Comparison of ENCODE assay signal across 9 cellular contexts in the genomic region with DNA sequence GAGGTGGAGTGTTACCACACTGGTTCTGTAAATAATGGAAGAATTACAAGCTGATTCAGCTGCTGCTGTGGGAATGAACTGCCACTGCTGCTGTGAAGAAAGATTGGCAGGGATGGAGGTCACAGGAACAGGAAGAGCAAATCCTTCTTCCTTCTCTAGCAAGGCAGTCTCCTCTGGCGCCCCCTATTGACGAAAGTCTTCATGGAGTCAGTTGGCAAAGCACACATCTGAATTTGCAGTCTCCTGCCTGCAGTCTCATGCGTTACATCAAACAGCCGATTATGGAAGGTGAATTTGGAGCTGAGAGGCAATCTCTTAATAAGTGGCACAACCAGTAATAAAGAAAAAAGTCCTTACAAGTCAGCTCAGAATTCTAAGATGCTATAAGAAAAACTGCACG.
DNase-seq lines count a peak whose midpoint lies in the region; ATAC-seq and TF ChIP-seq lines count a peak whose summit lies in the region.
"Had no signal": no experiment of that assay in that cellular context is flagged by ENCODE, and none has a peak within 500 bp of the region (broad histone marks: within the 10 kb centered on the region; RNA-seq: fewer than 3 reads in every experiment).

No MANE protein-coding gene starts in this region.

- H3K27me3 ChIP-seq in right cardiac atrium (ENCODE audit: control insufficient read depth, insufficient read depth): no peaks in the 10 kb centered on the region

- ATAC-seq in WTC11 (peak; percentile 76), right cardiac atrium (peak in 1 of 2 donors; percentile 29), HG03565 (IDR thresholded peaks at IDR 0.05; ENCODE audit: unreplicated experiment) (no peak), GM19452 (IDR thresholded peaks at IDR 0.05; ENCODE audit: unreplicated experiment) (no peak)

- intact Hi-C loops in right cardiac atrium (cut with DNase I): loop anchor here in 1 of 4 donors (10.0 kb wide), 1 partner anchor 345 kb away; no protein-coding TSS in a partner anchor

- H3K27ac ChIP-seq in right cardiac atrium (ENCODE audit: low read length): no peak overlapping the region

- H3K4me3 ChIP-seq in Jurkat, Clone E6-1 (ENCODE audit: low read length): no peak overlapping the region
- H3K4me3 ChIP-seq in right cardiac atrium (ENCODE audit: low read length): no peak overlapping the region

- no peak overlapping the region for H3K4me3 Mint-ChIP-seq in WTC11
- H3K4me3 Mint-ChIP-seq: IgD-negative memory B cell had no signal

- peaks cover 45% of the 10 kb centered on the region for H3K9me3 Mint-ChIP-seq in WTC11

- peak; percentile 80 for TF ChIP-seq CTCF in WTC11 (IDR thresholded peaks at IDR 0.05)

- CTCF ChIA-PET in WTC11 (lab: Charles Lee): interaction anchor here (0.5 to 3.7 kb wide), 11 partner anchors 11 to 365 kb away, joined by 3 to 23 read pairs (median 3); partner anchors contain the start of gene TMTC1

- H3K27me3 Mint-ChIP-seq in WTC11 (ENCODE audit: low read depth): peaks cover 2% of the 10 kb centered on the region; the same call in 1 of the 2 replicates
- H3K27me3 Mint-ChIP-seq: IgD-negative memory B cell had no signal

- peaks cover 11% of the 10 kb centered on the region for H3K4me1 Mint-ChIP-seq in WTC11
- H3K4me1 Mint-ChIP-seq: IgD-negative memory B cell had no signal

- no peak overlapping the region for H3K27ac Mint-ChIP-seq in WTC11
- H3K27ac Mint-ChIP-seq: IgD-negative memory B cell had no signal

- peak; percentile 91 for DNase-seq in DMS53 treated with DMSO at 0.1 percent for 48 hours (lab: John Stamatoyannopoulos, UW; ENCODE audit: unreplicated experiment)
- DNase-seq in Jurkat, Clone E6-1 (ENCODE audit: low read depth, low spot score): peak; percentile 38
- peak; percentile 86 for DNase-seq in WTC11 (ENCODE audit: low spot score)
- DNase-seq in right cardiac atrium: peak; percentile 57 to 59 (median 59)
- DNase-seq in stimulated activated CD8-positive, alpha-beta memory T cell treated with anti-CD3 and anti-CD28 coated beads, Interleukin-4, amount 100 ng/mL, for 48 hours: peak; percentile 58
- DNase-seq in NCI-H187 treated with DMSO at 0.1 percent for 48 hours (lab: John Stamatoyannopoulos, UW): no peak

- no peaks in the 10 kb centered on the region for H3K9me3 ChIP-seq in right cardiac atrium (ENCODE audit: control insufficient read depth, low read length)

- POLR2A ChIA-PET in WTC11 (lab: Charles Lee): no interaction called here

- H3K36me3 Mint-ChIP-seq in WTC11: peaks cover 36% of the 10 kb centered on the region

- H3K4me1 ChIP-seq in right cardiac atrium (ENCODE audit: control insufficient read depth, insufficient read depth, low read length): no peaks in the 10 kb centered on the region

- WGBS in right cardiac atrium: 53% methylated on average over 5 of the region's 5 CpGs

TF ChIP-seq in WTC11, 78 proteins besides CTCF, POLR2A, EP300 and RAD21:
- TF ChIP-seq NFYB (CRISPR knock-in tag; conservative IDR thresholded peaks at IDR 0.05; ENCODE audit: low read depth): no peak
- peak; percentile 76 for TF ChIP-seq ZNF317 (CRISPR knock-in tag; IDR thresholded peaks at IDR 0.05; ENCODE audit: borderline replicate concordance, low read depth)
- TF ChIP-seq, protein P1, sequence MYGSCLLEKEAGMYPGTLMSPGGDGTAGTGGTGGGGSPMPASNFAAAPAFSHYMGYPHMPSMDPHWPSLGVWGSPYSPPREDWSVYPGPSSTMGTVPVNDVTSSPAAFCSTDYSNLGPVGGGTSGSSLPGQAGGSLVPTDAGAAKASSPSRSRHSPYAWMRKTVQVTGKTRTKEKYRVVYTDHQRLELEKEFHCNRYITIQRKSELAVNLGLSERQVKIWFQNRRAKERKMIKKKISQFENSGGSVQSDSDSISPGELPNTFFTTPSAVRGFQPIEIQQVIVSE (CRISPR knock-in tag; IDR thresholded peaks at IDR 0.05; ENCODE audit: borderline replicate concordance): no peak
- TF ChIP-seq ATF1 (CRISPR knock-in tag; IDR thresholded peaks at IDR 0.05): no peak
- no peak for TF ChIP-seq NR1H2 (CRISPR knock-in tag; IDR thresholded peaks at IDR 0.05)
